ENCODE assay signal across 22 cellular contexts in genomic region chr17:1440921-1441320, GRCh38.
"Had no signal": no experiment of that assay in that cellular context is flagged by ENCODE, and none has a peak within 500 bp of the region (broad histone marks: within the 10 kb centered on the region; RNA-seq: fewer than 3 reads in every experiment).

No MANE protein-coding gene starts in this region.

- H3K4me3 ChIP-seq: ascending aorta, cardiac muscle cell, Peyer's patch had no signal

- ATAC-seq: activated CD8-positive, alpha-beta T cell treated with anti-CD3 and anti-CD28 coated beads, Interleukin-2, amount 10 ng/mL, durations not matched to agents 7 days and 5 days; Right ventricle myocardium inferior had no signal

- H3K27me3 ChIP-seq: ascending aorta, cardiac muscle cell, Peyer's patch had no signal

- H3K27ac ChIP-seq: ascending aorta, cardiac muscle cell, Peyer's patch, WERI-Rb-1 had no signal

- H3K9me3 ChIP-seq: ascending aorta, Peyer's patch had no signal

- DNase-seq: activated CD4-positive, alpha-beta T cell treated with anti-CD3 and anti-CD28 coated beads, Interleukin-2, amount 10 ng/mL, durations not matched to agents 7 days and 5 days; activated CD4-positive, alpha-beta T cell treated with anti-CD3 and anti-CD28 coated beads, Interleukin-2, amount 50 U/mL, for 48 hours; activated CD8-positive, alpha-beta T cell treated with anti-CD3 and anti-CD28 coated beads, Interleukin-2, amount 10 ng/mL, durations not matched to agents 7 days and 5 days; activated gamma-delta T cell; activated naive CD4-positive, alpha-beta T cell treated with Interleukin-2 at 50 U/mL for 16 hours; activated naive CD8-positive, alpha-beta T cell treated with anti-CD3 and anti-CD28 coated beads, Interleukin-2, amount 10 ng/mL, durations not matched to agents 7 days and 5 days; activated T-cell treated with anti-CD3 and anti-CD28 coated beads, Interleukin-2, amount 50 U/mL, for 24 hours; amygdala; NCI-H1092 treated with DMSO at 0.1 percent for 48 hours; NCI-H1417; NCI-H187 treated with DMSO at 0.1 percent for 48 hours; NCI-H2081 treated with DMSO at 0.1 percent for 48 hours; NCI-H226; NCI-H524 treated with DMSO at 0.1 percent for 48 hours; Peyer's patch; RPMI8226; SIG-M5; T1000; WERI-Rb-1 had no signal

- H3K4me1 ChIP-seq: Peyer's patch had no signal
